ENCODE assay signal across 8 cellular contexts in genomic region chrX:107675365-107675654, GRCh38. TPM values are rescaled to one million over a fixed set of nuclear protein-coding genes. Genes with fewer than 3 reads are reported as not detected.
DNase-seq lines count a peak whose midpoint lies in the region; ATAC-seq and TF ChIP-seq lines count a peak whose summit lies in the region.

No MANE protein-coding gene starts in this region.

- CTCF ChIA-PET in activated naive CD4-positive, alpha-beta T cell treated with anti-CD3 and anti-CD28 coated beads for 36 hours (lab: Charles Lee) = interaction anchor here (1.1 to 9.8 kb wide), 4 partner anchors 16 to 102 kb away, joined by 4 to 171 read pairs (median 7); partner anchors contain the start of gene NCBP2L

- no peaks in the 10 kb centered on the region for H3K9me3 ChIP-seq in ascending aorta
- H3K9me3 ChIP-seq in lower lobe of right lung = no peaks in the 10 kb centered on the region
- H3K9me3 ChIP-seq in thymus (ENCODE audit: control insufficient read depth) = no peaks in the 10 kb centered on the region
- no peaks in the 10 kb centered on the region for H3K9me3 ChIP-seq in aorta (ENCODE audit: control insufficient read depth, low read length)

- H3K4me3 ChIP-seq in ascending aorta = peak overlapping the region; percentile 38 to 66
- peak overlapping the region; percentile 55 for H3K4me3 ChIP-seq in lower lobe of right lung
- peak overlapping the region; percentile 59 for H3K4me3 ChIP-seq in thymus (ENCODE audit: low read length)
- no peak overlapping the region for H3K4me3 ChIP-seq in aorta (ENCODE audit: low read length in 2 of 2)

- DNase-seq in activated naive CD4-positive, alpha-beta T cell treated with anti-CD3 and anti-CD28 coated beads for 36 hours = no peak
- DNase-seq in activated naive CD4-positive, alpha-beta T cell treated with anti-CD3 and anti-CD28 coated beads, Interleukin-2, amount 50 U/mL, for 16 hours = no peak
- DNase-seq in ascending aorta (ENCODE audit: low spot score in 2 of 2) = no peak
- DNase-seq in lower lobe of right lung = no peak
- no peak for DNase-seq in aorta

- intact Hi-C loops in activated naive CD4-positive, alpha-beta T cell treated with anti-CD3 and anti-CD28 coated beads for 36 hours (cut with micrococcal nuclease) = loop anchor here (2.0 kb wide), 1 partner anchor 345 kb away; no protein-coding TSS in a partner anchor
- intact Hi-C loops in ascending aorta (cut with DNase I) (no loop called here), lower lobe of right lung (cut with DNase I) (loop anchor here (5.0 kb wide), 1 partner anchor 37 kb away; no protein-coding TSS in a partner anchor), aorta (cut with DNase I) (no loop called here)

- H3K9me3 Mint-ChIP-seq in activated naive CD4-positive, alpha-beta T cell treated with anti-CD3 and anti-CD28 coated beads for 36 hours = no peaks in the 10 kb centered on the region

- H3K4me3 Mint-ChIP-seq in activated naive CD4-positive, alpha-beta T cell treated with anti-CD3 and anti-CD28 coated beads for 36 hours = peak overlapping the region; percentile 88

- 90% methylated on average over 1 of the region's 1 CpG for WGBS in thymus
- WGBS in aorta, 2 donors = 81 to 93% methylated on average over 1 of the region's 1 CpG

- H3K36me3 Mint-ChIP-seq in activated naive CD4-positive, alpha-beta T cell treated with anti-CD3 and anti-CD28 coated beads for 36 hours (ENCODE audit: low read depth) = no peaks in the 10 kb centered on the region

- H3K4me1 ChIP-seq in ascending aorta (peaks cover 8 to 31% of the 10 kb centered on the region in 2 donors), lower lobe of right lung (peaks cover 55% of the 10 kb centered on the region), thymus (ENCODE audit: control insufficient read depth, insufficient read depth, low read length) (peaks cover 29% of the 10 kb centered on the region), aorta (ENCODE audit: control insufficient read depth in 1 of 2, insufficient read depth in 2 of 2, low read length in 2 of 2) (peaks cover 0 to 6% of the 10 kb centered on the region in 2 donors)

- peak overlapping the region; percentile 90 to 95 for H3K27ac ChIP-seq in ascending aorta
- H3K27ac ChIP-seq in lower lobe of right lung = peak overlapping the region; percentile 98
- peak overlapping the region; percentile 99 for H3K27ac ChIP-seq in thymus (ENCODE audit: low read depth)
- peak overlapping the region in 1 of 2 donors; percentile 92 for H3K27ac ChIP-seq in aorta (ENCODE audit: low read depth in 1 of 2, low read length in 2 of 2)

- peaks cover 64% of the 10 kb centered on the region for H3K4me1 Mint-ChIP-seq in activated naive CD4-positive, alpha-beta T cell treated with anti-CD3 and anti-CD28 coated beads for 36 hours (ENCODE audit: low read depth)

- no peaks in the 10 kb centered on the region for H3K27me3 Mint-ChIP-seq in activated naive CD4-positive, alpha-beta T cell treated with anti-CD3 and anti-CD28 coated beads for 36 hours (ENCODE audit: low read depth)

- peak overlapping the region; percentile 74 for H3K27ac Mint-ChIP-seq in activated naive CD4-positive, alpha-beta T cell treated with anti-CD3 and anti-CD28 coated beads for 36 hours

- H3K36me3 ChIP-seq in ascending aorta = no peaks in the 10 kb centered on the region
- no peaks in the 10 kb centered on the region for H3K36me3 ChIP-seq in lower lobe of right lung
- H3K36me3 ChIP-seq in thymus (ENCODE audit: control insufficient read depth, insufficient read depth) = no peaks in the 10 kb centered on the region
- H3K36me3 ChIP-seq in aorta (ENCODE audit: control insufficient read depth in 1 of 2, insufficient read depth in 2 of 2, low read length in 1 of 2) = no peaks in the 10 kb centered on the region

- TF ChIP-seq CTCF in ascending aorta (IDR thresholded peaks at IDR 0.05) (no peak), lower lobe of right lung (IDR thresholded peaks at IDR 0.05) (no peak)

- H3K27me3 ChIP-seq in ascending aorta = no peaks in the 10 kb centered on the region
- no peaks in the 10 kb centered on the region for H3K27me3 ChIP-seq in lower lobe of right lung (ENCODE audit: low read depth)
- no peaks in the 10 kb centered on the region for H3K27me3 ChIP-seq in thymus (ENCODE audit: control insufficient read depth, insufficient read depth)
- no peaks in the 10 kb centered on the region for H3K27me3 ChIP-seq in aorta (ENCODE audit: control insufficient read depth in 1 of 2, insufficient read depth in 2 of 2, low read length in 1 of 2)

- no peak for ATAC-seq in lower lobe of right lung
- ATAC-seq in aorta (ENCODE audit: low FRiP score) = no peak
- no peak for ATAC-seq in HG03175 (IDR thresholded peaks at IDR 0.05; ENCODE audit: unreplicated experiment)
- no peak for ATAC-seq in HG03520 (IDR thresholded peaks at IDR 0.05; ENCODE audit: unreplicated experiment)

RNA-seq across cellular contexts. Expression of gene PRPS1, which starts 47.0 kb away (rescaled TPM):
- 100 to 1,000 TPM; 195 to 196 TPM for total RNA-seq in activated naive CD4-positive, alpha-beta T cell treated with anti-CD3 and anti-CD28 coated beads for 36 hours
- 14.0 TPM for total RNA-seq in ascending aorta
- 26.9 TPM for total RNA-seq in lower lobe of right lung
- 26.4 TPM for polyA plus RNA-seq in thymus
- total RNA-seq in aorta = 10 to 100 TPM; 23.8 to 29.2 TPM
- 10 to 100 TPM; 20.7 to 24.9 TPM for polyA plus RNA-seq in aorta

Comparison
In these comparisons a context has a peak if more than half of its experiments do, and no peak if none do; other contexts are left out.
1. H3K4me3 ChIP-seq: peak in ascending aorta (2 of 2), lower lobe of right lung (single experiment) and thymus (single experiment); none in aorta (0 of 2).
2. intact Hi-C loops: an anchor here in activated naive CD4-positive, alpha-beta T cell treated with anti-CD3 and anti-CD28 coated beads for 36 hours (2.0 kb wide) and lower lobe of right lung (5.0 kb wide); none called in ascending aorta and aorta.